32 cellular contexts compared by ENCODE assay signal in genomic region chr3:5032844-5033243, GRCh38.
"Had no signal": no experiment of that assay in that cellular context is flagged by ENCODE, and none has a peak within 500 bp of the region (broad histone marks: within the 10 kb centered on the region; RNA-seq: fewer than 3 reads in every experiment).

No MANE protein-coding gene starts in this region.

- H3K4me3 ChIP-seq: SJCRH30, SK-N-MC had no signal

- H3K27me3 Mint-ChIP-seq: activated T-helper 17 cell treated with anti-CD3 and anti-CD28 coated beads, Interleukin-2, amount 50 U/mL, for 72 hours; IgD-negative memory B cell had no signal

- H3K4me3 Mint-ChIP-seq: activated CD8-positive, alpha-beta T cell treated with anti-CD3 and anti-CD28 coated beads for 36 hours; activated naive CD8-positive, alpha-beta T cell treated with anti-CD3 and anti-CD28 coated beads for 36 hours; activated T-cell treated with anti-CD3 and anti-CD28 coated beads, Interleukin-2, amount 50 U/mL, for 72 hours; activated T-helper 17 cell treated with anti-CD3 and anti-CD28 coated beads, Interleukin-2, amount 50 U/mL, for 72 hours; IgD-negative memory B cell had no signal

- ATAC-seq: activated CD8-positive, alpha-beta T cell treated with anti-CD3 and anti-CD28 coated beads for 36 hours; activated T-helper 17 cell treated with anti-CD3 and anti-CD28 coated beads, Interleukin-2, amount 50 U/mL, for 72 hours; Panc1 had no signal

- H3K36me3 ChIP-seq: brain microvascular endothelial cell, SJCRH30, WERI-Rb-1 had no signal

- H3K27ac ChIP-seq: brain microvascular endothelial cell, SJCRH30, SK-N-MC, WERI-Rb-1 had no signal

- H3K9me3 Mint-ChIP-seq: activated CD8-positive, alpha-beta T cell treated with anti-CD3 and anti-CD28 coated beads for 36 hours; activated naive CD8-positive, alpha-beta T cell treated with anti-CD3 and anti-CD28 coated beads for 36 hours; activated T-cell treated with anti-CD3 and anti-CD28 coated beads, Interleukin-2, amount 50 U/mL, for 72 hours; activated T-helper 17 cell treated with anti-CD3 and anti-CD28 coated beads, Interleukin-2, amount 50 U/mL, for 72 hours had no signal

- H3K27me3 ChIP-seq: brain microvascular endothelial cell, SJCRH30 had no signal

- H3K9me3 ChIP-seq: SJCRH30 had no signal

- H3K27ac Mint-ChIP-seq: activated CD8-positive, alpha-beta T cell treated with anti-CD3 and anti-CD28 coated beads for 36 hours; activated naive CD8-positive, alpha-beta T cell treated with anti-CD3 and anti-CD28 coated beads for 36 hours; activated T-cell treated with anti-CD3 and anti-CD28 coated beads, Interleukin-2, amount 50 U/mL, for 72 hours; activated T-helper 17 cell treated with anti-CD3 and anti-CD28 coated beads, Interleukin-2, amount 50 U/mL, for 72 hours; IgD-negative memory B cell had no signal

- DNase-seq: activated CD4-positive, alpha-beta T cell treated with anti-CD3 and anti-CD28 coated beads for 1 hour; activated CD4-positive, alpha-beta T cell treated with anti-CD3 and anti-CD28 coated beads for 48 hours; activated CD4-positive, CD25-positive, alpha-beta regulatory T cell; activated CD8-positive, alpha-beta T cell treated with anti-CD3 and anti-CD28 coated beads for 36 hours; activated effector memory CD4-positive, alpha-beta T cell treated with anti-CD3 and anti-CD28 coated beads, Interleukin-2, amount 50 U/mL, for 16 hours; activated naive CD4-positive, alpha-beta T cell; activated naive CD4-positive, alpha-beta T cell treated with anti-CD3 and anti-CD28 coated beads, Interleukin-2, amount 50 U/mL, for 16 hours; activated naive CD8-positive, alpha-beta T cell treated with anti-CD3 and anti-CD28 coated beads for 36 hours; activated T-cell treated with anti-CD3 and anti-CD28 coated beads, Interleukin-2, amount 50 U/mL, for 1 hour; activated T-cell treated with anti-CD3 and anti-CD28 coated beads, Interleukin-2, amount 50 U/mL, for 72 hours; amniotic stem cell; aorta; brain microvascular endothelial cell; central memory CD4-positive, alpha-beta T cell; Kasumi-1; KG1; MM.1S; MV-4-11; NCI-H1092; NCI-H1694; NCI-H1930; NCI-H2081 treated with DMSO at 0.1 percent for 48 hours; NCI-H510A; NCI-H526; SHP77; SJCRH30; T1000; WERI-Rb-1 had no signal

- H3K36me3 Mint-ChIP-seq: activated naive CD8-positive, alpha-beta T cell treated with anti-CD3 and anti-CD28 coated beads for 36 hours had no signal
